Comparison of ENCODE assay signal across 11 cellular contexts in the genomic region with DNA sequence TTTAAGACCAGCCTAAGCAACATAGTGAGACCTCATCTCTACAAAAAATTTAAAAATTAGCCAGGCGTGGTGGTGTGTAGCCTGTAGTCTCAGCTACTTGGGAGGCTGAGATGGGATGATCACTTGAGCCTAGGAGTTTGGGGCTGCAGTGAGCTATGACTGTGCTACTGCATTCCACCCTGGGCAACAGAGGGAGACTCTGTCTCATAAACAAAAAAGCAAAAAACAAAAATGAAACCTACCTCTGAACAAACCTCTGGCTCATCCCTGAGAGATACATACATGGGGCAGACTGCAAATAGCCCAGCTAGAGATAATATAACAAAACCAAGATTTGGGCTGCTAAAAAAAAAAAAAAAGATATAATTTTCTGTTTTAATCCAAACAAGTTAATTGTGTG. TPM values are rescaled to one million over a fixed set of nuclear protein-coding genes. Genes with fewer than 3 reads are reported as not detected.
DNase-seq lines count a peak whose midpoint lies in the region; ATAC-seq, FAIRE-seq and TF ChIP-seq lines count a peak whose summit lies in the region.
"Had no signal": no experiment of that assay in that cellular context is flagged by ENCODE, and none has a peak within 500 bp of the region (broad histone marks: within the 10 kb centered on the region; RNA-seq: fewer than 3 reads in every experiment).

No MANE protein-coding gene starts in this region.

- no peak for DNase-seq in GM18507 (ENCODE audit: extremely low spot score, insufficient read length, low read depth)
- DNase-seq in foreskin fibroblast = no peak
- DNase-seq in H7 = no peak
- DNase-seq in natural killer cell = no peak
- DNase-seq in cortex of kidney (lab: John Stamatoyannopoulos, UW) = no peak
- DNase-seq: mesendoderm, NCI-H1417 had no signal

- H3K27me3 ChIP-seq in H7 (ENCODE audit: control insufficient read depth, insufficient read depth, low read length) = no peaks in the 10 kb centered on the region; the same call in 1 of the 2 replicates

- H3K4me3 ChIP-seq in foreskin fibroblast (ENCODE audit: low read depth in 1 of 2, low read length in 2 of 2) = no peak overlapping the region
- H3K4me3 ChIP-seq in H7 (ENCODE audit: insufficient read depth, low read depth, low read length) = no peak overlapping the region

- intact Hi-C loops in natural killer cell (cut with micrococcal nuclease) = no loop called here

- FAIRE-seq in GM18507 (lab: Jason Lieb, UNC) = peak; percentile 48
- FAIRE-seq: G401.6 had no signal

- no peaks in the 10 kb centered on the region for H3K36me3 ChIP-seq in H7 (replicated peaks; ENCODE audit: control insufficient read depth, insufficient read depth, low read length)

- H3K36me3 Mint-ChIP-seq in natural killer cell = no peaks in the 10 kb centered on the region

- no peaks in the 10 kb centered on the region for H3K9me3 Mint-ChIP-seq in natural killer cell

- H3K4me1 Mint-ChIP-seq in natural killer cell = no peaks in the 10 kb centered on the region

- H3K27ac Mint-ChIP-seq in natural killer cell = no peak overlapping the region

- H3K4me3 Mint-ChIP-seq in natural killer cell = no peak overlapping the region

- ATAC-seq in GM19467 (IDR thresholded peaks at IDR 0.05; ENCODE audit: unreplicated experiment) = peak; percentile 94
- ATAC-seq in HG03095 (IDR thresholded peaks at IDR 0.05; ENCODE audit: unreplicated experiment) = peak; percentile 62
- ATAC-seq in natural killer cell = no peak
- ATAC-seq: sciatic nerve had no signal

- H3K27me3 Mint-ChIP-seq in natural killer cell (ENCODE audit: low read depth in 2 of 2) = peaks cover 11 to 25% of the 10 kb centered on the region in 2 donors

- TF ChIP-seq CTCF in foreskin fibroblast (IDR thresholded peaks at IDR 0.05; ENCODE audit: low read depth, low read length) (peak; percentile 3), natural killer cell (IDR thresholded peaks at IDR 0.05) (no peak)

RNA-seq across cellular contexts. Expression of gene C10orf67, which starts 19.5 kb away (rescaled TPM):
- total RNA-seq in H7 (2014; rRNA removed; shearing (Covaris generic)) = not detected in 2 replicates
- total RNA-seq in natural killer cell = not detected

Comparison
In these comparisons a context has a peak if more than half of its experiments do, and no peak if none do; other contexts are left out.
1. ATAC-seq: peak in GM19467 (single experiment) and HG03095 (single experiment); none in natural killer cell (0 of 3).